ENCODE assay signal across 1 cellular context in the genomic region with DNA sequence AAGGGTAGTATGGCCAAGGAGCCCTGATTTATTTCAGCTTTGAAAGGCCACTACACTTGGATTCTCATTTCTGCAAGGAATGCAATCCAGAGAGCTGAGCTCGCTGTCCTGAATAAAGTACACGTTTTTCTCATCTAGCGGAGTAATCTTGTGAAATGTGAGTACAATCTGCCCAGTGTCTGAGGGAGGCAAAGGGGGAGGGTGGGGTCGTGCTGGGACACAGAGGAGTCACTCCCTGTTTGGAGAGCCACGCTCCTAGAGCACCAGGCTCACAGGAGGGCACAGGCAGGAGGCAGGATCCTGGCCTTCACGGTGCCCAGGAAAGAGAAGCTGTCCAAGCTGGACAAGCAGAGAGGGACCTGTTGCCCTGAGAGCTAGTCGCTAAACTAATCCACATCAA.
TF ChIP-seq lines count a peak whose summit lies in the region.

No MANE protein-coding gene starts in this region.

TF ChIP-seq in H1, 55 proteins besides CTCF, POLR2A, EP300 and RAD21:
- TF ChIP-seq, protein P1, sequence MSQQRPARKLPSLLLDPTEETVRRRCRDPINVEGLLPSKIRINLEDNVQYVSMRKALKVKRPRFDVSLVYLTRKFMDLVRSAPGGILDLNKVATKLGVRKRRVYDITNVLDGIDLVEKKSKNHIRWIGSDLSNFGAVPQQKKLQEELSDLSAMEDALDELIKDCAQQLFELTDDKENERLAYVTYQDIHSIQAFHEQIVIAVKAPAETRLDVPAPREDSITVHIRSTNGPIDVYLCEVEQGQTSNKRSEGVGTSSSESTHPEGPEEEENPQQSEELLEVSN (IDR thresholded peaks at IDR 0.05), result no peak
- TF ChIP-seq EZH2 (IDR thresholded peaks at IDR 0.05; ENCODE audit: low read depth, low read length, severe bottlenecking), result no peak
- no peak for TF ChIP-seq TAF7 (optimal IDR thresholded peaks at IDR 0.05; ENCODE audit: borderline replicate concordance, low read depth, low read length)
- TF ChIP-seq, protein P2, sequence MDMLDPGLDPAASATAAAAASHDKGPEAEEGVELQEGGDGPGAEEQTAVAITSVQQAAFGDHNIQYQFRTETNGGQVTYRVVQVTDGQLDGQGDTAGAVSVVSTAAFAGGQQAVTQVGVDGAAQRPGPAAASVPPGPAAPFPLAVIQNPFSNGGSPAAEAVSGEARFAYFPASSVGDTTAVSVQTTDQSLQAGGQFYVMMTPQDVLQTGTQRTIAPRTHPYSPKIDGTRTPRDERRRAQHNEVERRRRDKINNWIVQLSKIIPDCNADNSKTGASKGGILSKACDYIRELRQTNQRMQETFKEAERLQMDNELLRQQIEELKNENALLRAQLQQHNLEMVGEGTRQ (IDR thresholded peaks at IDR 0.05; ENCODE audit: low read length), result no peak
- no peak for TF ChIP-seq FOSL1 (IDR thresholded peaks at IDR 0.05; ENCODE audit: insufficient read depth, low read depth, low read length)
- no peak for TF ChIP-seq CHD2 (IDR thresholded peaks at IDR 0.05; ENCODE audit: low read length)
- TF ChIP-seq, protein P3, sequence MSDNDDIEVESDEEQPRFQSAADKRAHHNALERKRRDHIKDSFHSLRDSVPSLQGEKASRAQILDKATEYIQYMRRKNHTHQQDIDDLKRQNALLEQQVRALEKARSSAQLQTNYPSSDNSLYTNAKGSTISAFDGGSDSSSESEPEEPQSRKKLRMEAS (IDR thresholded peaks at IDR 0.05), result no peak
- no peak for TF ChIP-seq BCL11A (IDR thresholded peaks at IDR 0.05; ENCODE audit: low read depth in 2 of 2, low read length in 2 of 2)
- TF ChIP-seq SUZ12 (IDR thresholded peaks at IDR 0.05; ENCODE audit: low read length), result no peak
- no peak for TF ChIP-seq CBX8 (IDR thresholded peaks at IDR 0.05; ENCODE audit: borderline replicate concordance, low read depth, low read length)
- no peak for TF ChIP-seq SP1 (IDR thresholded peaks at IDR 0.05; ENCODE audit: low read depth, low read length)
- TF ChIP-seq SIN3A (conservative IDR thresholded peaks at IDR 0.05 in 1 of 2, IDR thresholded peaks at IDR 0.05 in 1 of 2; ENCODE audit: low read depth in 1 of 2, low read length in 2 of 2), result no peak
- TF ChIP-seq SP2 (IDR thresholded peaks at IDR 0.05; ENCODE audit: low read length), result no peak
- TF ChIP-seq CEBPB (IDR thresholded peaks at IDR 0.05; ENCODE audit: low read depth, low read length), result no peak
- no peak for TF ChIP-seq RXRA (IDR thresholded peaks at IDR 0.05; ENCODE audit: insufficient read depth, low read depth, low read length)
- TF ChIP-seq POU5F1 (IDR thresholded peaks at IDR 0.05; ENCODE audit: low read depth, low read length), result no peak
- TF ChIP-seq, protein P4, sequence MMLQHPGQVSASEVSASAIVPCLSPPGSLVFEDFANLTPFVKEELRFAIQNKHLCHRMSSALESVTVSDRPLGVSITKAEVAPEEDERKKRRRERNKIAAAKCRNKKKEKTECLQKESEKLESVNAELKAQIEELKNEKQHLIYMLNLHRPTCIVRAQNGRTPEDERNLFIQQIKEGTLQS (IDR thresholded peaks at IDR 0.05; ENCODE audit: insufficient read depth, low read depth, low read length), result no peak
- no peak for TF ChIP-seq TBP (IDR thresholded peaks at IDR 0.05; ENCODE audit: low read depth, low read length)
